ENCODE assay signal across 25 cellular contexts in the genomic region with DNA sequence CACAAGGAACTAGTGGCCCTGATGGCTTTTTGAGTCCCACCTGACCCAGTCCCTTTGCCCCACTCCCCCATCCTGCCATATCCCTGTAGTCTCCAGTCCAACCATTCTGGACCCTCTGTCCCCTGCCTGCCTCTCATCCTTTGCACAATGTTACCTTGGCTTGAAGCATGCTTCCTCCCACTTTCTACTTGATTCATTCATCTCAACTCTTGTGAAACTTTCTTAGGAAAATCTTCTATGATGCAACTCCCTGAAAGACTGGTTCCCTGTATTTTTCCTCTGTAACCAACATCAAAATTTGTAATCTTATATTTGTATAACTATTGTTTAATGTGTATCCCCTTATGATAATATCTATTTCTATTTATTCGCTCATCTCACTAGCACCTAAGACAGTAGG.
DNase-seq lines count a peak whose midpoint lies in the region; ATAC-seq and TF ChIP-seq lines count a peak whose summit lies in the region.
"Had no signal": no experiment of that assay in that cellular context is flagged by ENCODE, and none has a peak within 500 bp of the region (broad histone marks: within the 10 kb centered on the region; RNA-seq: fewer than 3 reads in every experiment).

No MANE protein-coding gene starts in this region.

- H3K4me1 ChIP-seq in left ventricle myocardium inferior (peaks cover 14% of the 10 kb centered on the region), right cardiac atrium (ENCODE audit: control insufficient read depth, insufficient read depth, low read length) (no peaks in the 10 kb centered on the region)

- H3K4me3 ChIP-seq in left ventricle myocardium inferior (no peak overlapping the region), right cardiac atrium (ENCODE audit: low read length) (no peak overlapping the region)
- H3K4me3 ChIP-seq: GM23248 had no signal

- H3K27me3 ChIP-seq in left ventricle myocardium inferior (ENCODE audit: low read depth) (no peaks in the 10 kb centered on the region), right cardiac atrium (ENCODE audit: control insufficient read depth, insufficient read depth) (no peaks in the 10 kb centered on the region)

- no peaks in the 10 kb centered on the region for H3K36me3 Mint-ChIP-seq in CD14-positive monocyte
- H3K36me3 Mint-ChIP-seq: CD4-positive, CD25-positive, alpha-beta regulatory T cell had no signal

- H3K27ac ChIP-seq in left ventricle myocardium inferior (replicated peaks) (peak overlapping the region; percentile 72), right cardiac atrium (ENCODE audit: low read length) (no peak overlapping the region)
- H3K27ac ChIP-seq: GM23248, HL-60 had no signal

- TF ChIP-seq CTCF in left ventricle myocardium inferior (IDR thresholded peaks at IDR 0.05; ENCODE audit: borderline replicate concordance) (no peak), CD14-positive monocyte (IDR thresholded peaks at IDR 0.05) (no peak)

- DNase-seq in left ventricle myocardium inferior = no peak
- DNase-seq in right cardiac atrium = no peak
- DNase-seq in amniotic epithelial cell (ENCODE audit: low read depth) = peak; percentile 67
- peak; percentile 0 for DNase-seq in fibroblast of peridontal ligament (ENCODE audit: extremely low read depth)
- DNase-seq in CD14-positive monocyte (ENCODE audit: low spot score) = no peak
- no peak for DNase-seq in SW480 (ENCODE audit: low spot score)
- no peak for DNase-seq in occipital lobe (lab: John Stamatoyannopoulos, UW)
- DNase-seq: 8988T; ACHN; CD4-positive, CD25-positive, alpha-beta regulatory T cell; GM23248; H7; Karpas-422; NCI-H1092 treated with DMSO at 0.1 percent for 48 hours; NCI-H1436; NCI-H187; NCI-H2081 treated with DMSO at 0.1 percent for 48 hours; NCI-H2171 treated with DMSO at 0.1 percent for 48 hours; NCI-H345; NCI-H524; NCI-H748 treated with DMSO at 0.1 percent for 48 hours; PC-3; SK-N-SH had no signal

- peaks cover 0 to 4% (median 0%) of the 10 kb centered on the region in 7 donors for H3K9me3 Mint-ChIP-seq in CD14-positive monocyte

- WGBS in right cardiac atrium = 93% methylated on average over 1 of the region's 1 CpG

- H3K4me3 Mint-ChIP-seq in CD14-positive monocyte = no peak overlapping the region
- H3K4me3 Mint-ChIP-seq: CD4-positive, CD25-positive, alpha-beta regulatory T cell had no signal

- H3K27me3 Mint-ChIP-seq in CD14-positive monocyte (ENCODE audit: low read depth in 3 of 3) = peaks cover 0 to 2% (median 0%) of the 10 kb centered on the region in 3 donors
- H3K27me3 Mint-ChIP-seq: CD4-positive, CD25-positive, alpha-beta regulatory T cell had no signal

- H3K9me3 ChIP-seq in left ventricle myocardium inferior (replicated peaks) (no peaks in the 10 kb centered on the region), right cardiac atrium (ENCODE audit: control insufficient read depth, low read length) (no peaks in the 10 kb centered on the region)
- H3K9me3 ChIP-seq: SK-N-SH had no signal

- H3K27ac Mint-ChIP-seq in CD14-positive monocyte = no peak overlapping the region
- H3K27ac Mint-ChIP-seq: CD4-positive, CD25-positive, alpha-beta regulatory T cell had no signal

- ATAC-seq in right cardiac atrium (no peak), HG02588 (IDR thresholded peaks at IDR 0.05; ENCODE audit: unreplicated experiment) (no peak)
- ATAC-seq: PC-3 had no signal

- H3K4me1 Mint-ChIP-seq in CD14-positive monocyte = no peaks in the 10 kb centered on the region
- H3K4me1 Mint-ChIP-seq: CD4-positive, CD25-positive, alpha-beta regulatory T cell had no signal

- H3K36me3 ChIP-seq in left ventricle myocardium inferior = no peaks in the 10 kb centered on the region

- intact Hi-C loops in left ventricle myocardium inferior (cut with micrococcal nuclease) (no loop called here), right cardiac atrium (cut with DNase I) (no loop called here), CD14-positive monocyte (cut with micrococcal nuclease) (no loop called here)

Comparison
In these comparisons a context has a peak if more than half of its experiments do, and no peak if none do; other contexts are left out.
1. DNase-seq: peak in amniotic epithelial cell (single experiment) and fibroblast of peridontal ligament (single experiment); none in left ventricle myocardium inferior (single experiment), right cardiac atrium (0 of 3), CD14-positive monocyte (single experiment), SW480 (single experiment) and occipital lobe (single experiment).